ENCODE assay signal across 9 cellular contexts in genomic region chr2:110101280-110101844, GRCh38. TPM values are rescaled to one million over a fixed set of nuclear protein-coding genes. Genes with fewer than 3 reads are reported as not detected.
DNase-seq lines count a peak whose midpoint lies in the region; ATAC-seq and TF ChIP-seq lines count a peak whose summit lies in the region.
"Had no signal": no experiment of that assay in that cellular context is flagged by ENCODE, and none has a peak within 500 bp of the region (broad histone marks: within the 10 kb centered on the region; RNA-seq: fewer than 3 reads in every experiment).

No MANE protein-coding gene starts in this region.

- CTCF ChIA-PET in Panc1 (lab: Charles Lee), result no interaction called here

- 1 to 10% methylated on average over 5 to 11 of the region's 11 CpGs for WGBS in upper lobe of left lung, 2 donors

- H3K27me3 ChIP-seq in Panc1 (ENCODE audit: control insufficient read depth, insufficient read depth, low read length) (no peaks in the 10 kb centered on the region), upper lobe of left lung (no peaks in the 10 kb centered on the region)

- DNase-seq in Ammon's horn (ENCODE audit: low spot score) (peak; percentile 74), Panc1 (ENCODE audit: low read depth, low spot score) (peak; percentile 95), dermis microvascular lymphatic vessel endothelial cell (ENCODE audit: low read depth in 2 of 2) (peak; percentile 99 to 100), lung microvascular endothelial cell (ENCODE audit: low read depth in 2 of 2) (peak; percentile 99 to 100), upper lobe of left lung (peak; percentile 95 to 100)
- DNase-seq in stimulated activated naive CD4-positive, alpha-beta T cell (lab: John Stamatoyannopoulos, UW), result no peak

- H3K4me3 ChIP-seq in Panc1 (ENCODE audit: low read depth in 2 of 2, low read length in 2 of 2) (no peak overlapping the region), upper lobe of left lung (no peak overlapping the region)
- H3K4me3 ChIP-seq: HAP-1 had no signal

- peak; percentile 75 for ATAC-seq in HG03432 (IDR thresholded peaks at IDR 0.05; ENCODE audit: unreplicated experiment)
- peak; percentile 82 for ATAC-seq in Panc1
- peak; percentile 91 to 94 for ATAC-seq in upper lobe of left lung (ENCODE audit: low FRiP score in 2 of 2)
- no peak for ATAC-seq in HG02981 (IDR thresholded peaks at IDR 0.05; ENCODE audit: unreplicated experiment)

- peak overlapping the region; percentile 94 for H3K27ac ChIP-seq in Panc1 (ENCODE audit: low read length)
- H3K27ac ChIP-seq in upper lobe of left lung, result peak overlapping the region; percentile 85 to 93 (median 88)

- peak in 3 of 4 donors; percentile 15 to 96 (median 34) for TF ChIP-seq EP300 in upper lobe of left lung (IDR thresholded peaks at IDR 0.05)

- H3K4me1 ChIP-seq in Panc1 (ENCODE audit: control insufficient read depth, insufficient read depth, low read length) (peaks cover 77% of the 10 kb centered on the region), upper lobe of left lung (peaks cover 48 to 95% (median 78%) of the 10 kb centered on the region in 4 donors)
- H3K4me1 ChIP-seq: HAP-1 had no signal

- in situ Hi-C loops in Panc1 (cut with HindIII; ENCODE audit: low pct_unique_long_range_greater_than_20kb, low sequenced_read_pairs), result no loop called here

- TF ChIP-seq CTCF in Panc1 (IDR thresholded peaks at IDR 0.05) (no peak), upper lobe of left lung (IDR thresholded peaks at IDR 0.05) (peak in 1 of 6 experiments; percentile 11)

- POLR2A ChIA-PET in Panc1 (lab: Charles Lee), result no interaction called here

- intact Hi-C loops in Panc1 (cut with micrococcal nuclease; ENCODE audit: unreplicated experiment), result no loop called here

- no TSS peak for BruUV-seq in Panc1 (replicated peaks; lab: Mats Ljungman, UMichigan)

- H3K36me3 ChIP-seq in Panc1 (ENCODE audit: control insufficient read depth, insufficient read depth, low read length) (peaks cover 4% of the 10 kb centered on the region; the same call in 1 of the 2 replicates), upper lobe of left lung (no peaks in the 10 kb centered on the region)
- H3K36me3 ChIP-seq: HAP-1 had no signal

- H3K9me3 ChIP-seq in Panc1 (ENCODE audit: control insufficient read depth, insufficient read depth, low read depth, low read length) (no peaks in the 10 kb centered on the region), upper lobe of left lung (no peaks in the 10 kb centered on the region)
- H3K9me3 ChIP-seq: HAP-1 had no signal

- TF ChIP-seq POLR2A in upper lobe of left lung (IDR thresholded peaks at IDR 0.05), result peak in 1 of 4 donors; percentile 55

RNA-seq across cellular contexts. Expression of gene MALL, which starts 14.3 kb away (rescaled TPM):
- total RNA-seq in Panc1 (2021; ENCODE audit: unreplicated experiment) (159 TPM), dermis microvascular lymphatic vessel endothelial cell (26.8 and 64.3 TPM in 2 replicates), lung microvascular endothelial cell (13.7 and 46.0 TPM in 2 replicates), upper lobe of left lung (100 to 1,000 TPM in 4 of 6 donors, 10 to 100 TPM in 2; 40.9 to 203 (median 120) TPM)
- 224 TPM for polyA plus RNA-seq in Panc1 (2012; ENCODE audit: insufficient read length)

Comparison
In these comparisons a context has a peak if more than half of its experiments do, and no peak if none do; other contexts are left out.
1. DNase-seq: peak in Ammon's horn (single experiment), Panc1 (single experiment), dermis microvascular lymphatic vessel endothelial cell (2 of 2), lung microvascular endothelial cell (2 of 2) and upper lobe of left lung (2 of 2); none in stimulated activated naive CD4-positive, alpha-beta T cell (0 of 6).